12 cellular contexts compared by ENCODE assay signal in genomic region chrX:16603822-16604221, GRCh38. TPM values are rescaled to one million over a fixed set of nuclear protein-coding genes. Genes with fewer than 3 reads are reported as not detected.
DNase-seq lines count a peak whose midpoint lies in the region; TF ChIP-seq lines count a peak whose summit lies in the region.
"Had no signal": no experiment of that assay in that cellular context is flagged by ENCODE, and none has a peak within 500 bp of the region (broad histone marks: within the 10 kb centered on the region; RNA-seq: fewer than 3 reads in every experiment).

No MANE protein-coding gene starts in this region.

- peaks cover 39% of the 10 kb centered on the region for H3K4me1 Mint-ChIP-seq in activated naive CD4-positive, alpha-beta T cell treated with anti-CD3 and anti-CD28 coated beads, Interleukin-2, amount 50 U/mL, for 24 hours
- peaks cover 28% of the 10 kb centered on the region for H3K4me1 Mint-ChIP-seq in activated CD4-positive, alpha-beta memory T cell treated with anti-CD3 and anti-CD28 coated beads for 36 hours (ENCODE audit: low read depth)
- peaks cover 3% of the 10 kb centered on the region for H3K4me1 Mint-ChIP-seq in glutamatergic neuron (ENCODE audit: low read depth, unreplicated experiment)

- H3K4me3 ChIP-seq in fibroblast of mammary gland (ENCODE audit: control insufficient read depth, low read depth, low read length), result no peak overlapping the region
- H3K4me3 ChIP-seq in smooth muscle cell, result no peak overlapping the region
- H3K4me3 ChIP-seq: thoracic aorta had no signal

- no peaks in the 10 kb centered on the region for H3K9me3 Mint-ChIP-seq in activated naive CD4-positive, alpha-beta T cell treated with anti-CD3 and anti-CD28 coated beads, Interleukin-2, amount 50 U/mL, for 24 hours
- H3K9me3 Mint-ChIP-seq in activated CD4-positive, alpha-beta memory T cell treated with anti-CD3 and anti-CD28 coated beads for 36 hours, result no peaks in the 10 kb centered on the region
- no peaks in the 10 kb centered on the region for H3K9me3 Mint-ChIP-seq in glutamatergic neuron (ENCODE audit: unreplicated experiment)

- H3K27ac ChIP-seq in smooth muscle cell (ENCODE audit: low read depth), result peak overlapping the region; percentile 47
- H3K27ac ChIP-seq: thoracic aorta had no signal

- no peak for TF ChIP-seq CTCF in fibroblast of mammary gland (conservative IDR thresholded peaks at IDR 0.05; ENCODE audit: control insufficient read depth, insufficient read depth, low read depth, low read length)
- TF ChIP-seq CTCF in smooth muscle cell (IDR thresholded peaks at IDR 0.05; ENCODE audit: borderline replicate concordance, insufficient read depth, poor library complexity, severe bottlenecking), result no peak
- no peak for TF ChIP-seq CTCF in glutamatergic neuron (IDR thresholded peaks at IDR 0.05; ENCODE audit: partially characterized antibody, unreplicated experiment)

- no peaks in the 10 kb centered on the region for H4K20me1 ChIP-seq in smooth muscle cell (ENCODE audit: low read depth)

- 92% methylated on average over 4 of the region's 4 CpGs for WGBS in smooth muscle cell (ENCODE audit: low lambda C conversion rate)

- DNase-seq in activated naive CD4-positive, alpha-beta T cell treated with Interleukin-2 at 50 U/mL for 16 hours, result no peak
- peak; percentile 9 for DNase-seq in activated CD4-positive, alpha-beta memory T cell treated with anti-CD3 and anti-CD28 coated beads for 36 hours
- DNase-seq in fibroblast of mammary gland (ENCODE audit: low read depth) (peak; percentile 17), smooth muscle cell (lab: John Stamatoyannopoulos, UW; ENCODE audit: unreplicated experiment) (no peak), glutamatergic neuron (no peak), AG20443 (ENCODE audit: low spot score) (no peak), posterior cingulate gyrus (no peak)
- DNase-seq: activated CD4-positive, alpha-beta T cell treated with anti-CD3 and anti-CD28 coated beads for 4 hours; AML-193 had no signal

- H3K27me3 Mint-ChIP-seq in activated naive CD4-positive, alpha-beta T cell treated with anti-CD3 and anti-CD28 coated beads, Interleukin-2, amount 50 U/mL, for 24 hours, result no peaks in the 10 kb centered on the region
- no peaks in the 10 kb centered on the region for H3K27me3 Mint-ChIP-seq in activated CD4-positive, alpha-beta memory T cell treated with anti-CD3 and anti-CD28 coated beads for 36 hours
- no peaks in the 10 kb centered on the region for H3K27me3 Mint-ChIP-seq in glutamatergic neuron (ENCODE audit: unreplicated experiment)

- CTCF ChIA-PET in activated CD4-positive, alpha-beta memory T cell treated with anti-CD3 and anti-CD28 coated beads for 36 hours (lab: Charles Lee), result no interaction called here

- no peak overlapping the region for H3K9ac ChIP-seq in smooth muscle cell (ENCODE audit: low read depth)

- H3K36me3 Mint-ChIP-seq in activated naive CD4-positive, alpha-beta T cell treated with anti-CD3 and anti-CD28 coated beads, Interleukin-2, amount 50 U/mL, for 24 hours, result no peaks in the 10 kb centered on the region
- no peaks in the 10 kb centered on the region for H3K36me3 Mint-ChIP-seq in activated CD4-positive, alpha-beta memory T cell treated with anti-CD3 and anti-CD28 coated beads for 36 hours
- H3K36me3 Mint-ChIP-seq in glutamatergic neuron (ENCODE audit: unreplicated experiment), result no peaks in the 10 kb centered on the region

- H3K36me3 ChIP-seq in smooth muscle cell (ENCODE audit: low read depth), result no peaks in the 10 kb centered on the region
- H3K36me3 ChIP-seq: thoracic aorta had no signal

- no peaks in the 10 kb centered on the region for H3K79me2 ChIP-seq in smooth muscle cell (ENCODE audit: low read depth)

- H3K4me1 ChIP-seq in smooth muscle cell (ENCODE audit: low read depth), result peaks cover 4% of the 10 kb centered on the region

- peak overlapping the region; percentile 93 for H3K27ac Mint-ChIP-seq in activated naive CD4-positive, alpha-beta T cell treated with anti-CD3 and anti-CD28 coated beads, Interleukin-2, amount 50 U/mL, for 24 hours
- H3K27ac Mint-ChIP-seq in activated CD4-positive, alpha-beta memory T cell treated with anti-CD3 and anti-CD28 coated beads for 36 hours, result peak overlapping the region; percentile 84
- H3K27ac Mint-ChIP-seq in glutamatergic neuron (ENCODE audit: unreplicated experiment), result no peak overlapping the region

- H3K4me2 ChIP-seq in smooth muscle cell, result peak overlapping the region; percentile 44

- POLR2A ChIA-PET in activated CD4-positive, alpha-beta memory T cell treated with anti-CD3 and anti-CD28 coated beads for 36 hours (lab: Charles Lee), result no interaction called here

- no peaks in the 10 kb centered on the region for H3K27me3 ChIP-seq in smooth muscle cell (ENCODE audit: low read depth)

- peak overlapping the region; percentile 77 for H3K4me3 Mint-ChIP-seq in activated naive CD4-positive, alpha-beta T cell treated with anti-CD3 and anti-CD28 coated beads, Interleukin-2, amount 50 U/mL, for 24 hours
- peak overlapping the region; percentile 10 for H3K4me3 Mint-ChIP-seq in activated CD4-positive, alpha-beta memory T cell treated with anti-CD3 and anti-CD28 coated beads for 36 hours
- H3K4me3 Mint-ChIP-seq in glutamatergic neuron (ENCODE audit: unreplicated experiment), result no peak overlapping the region

- no peak overlapping the region for H2AFZ ChIP-seq in smooth muscle cell (ENCODE audit: low read depth)

- H3F3A ChIP-seq in smooth muscle cell (ENCODE audit: low read depth), result no peaks in the 10 kb centered on the region

- intact Hi-C loops in activated CD4-positive, alpha-beta memory T cell treated with anti-CD3 and anti-CD28 coated beads for 36 hours (cut with micrococcal nuclease), result loop anchor here (2.0 to 10.0 kb wide), 3 partner anchors 79 to 221 kb away; no protein-coding TSS in a partner anchor
- intact Hi-C loops in posterior cingulate gyrus (cut with DNase I), result no loop called here

- no peaks in the 10 kb centered on the region for H3K9me3 ChIP-seq in smooth muscle cell (replicated peaks; ENCODE audit: low read depth)
- H3K9me3 ChIP-seq: thoracic aorta had no signal

RNA-seq across cellular contexts. Expression of gene S100G, which starts 46.1 kb away (rescaled TPM):
- total RNA-seq in activated CD4-positive, alpha-beta memory T cell treated with anti-CD3 and anti-CD28 coated beads for 36 hours, result not detected
- total RNA-seq in smooth muscle cell, result not detected in 2 replicates
- polyA plus RNA-seq in smooth muscle cell, result not detected in 2 replicates
- not detected for total RNA-seq in glutamatergic neuron (ENCODE audit: unreplicated experiment)
- total RNA-seq: pulmonary artery endothelial cell, thoracic aorta had no signal

Comparison
In these comparisons a context has a peak if more than half of its experiments do, and no peak if none do; other contexts are left out.
1. DNase-seq: peak in activated CD4-positive, alpha-beta memory T cell treated with anti-CD3 and anti-CD28 coated beads for 36 hours (single experiment) and fibroblast of mammary gland (single experiment); none in activated naive CD4-positive, alpha-beta T cell treated with Interleukin-2 at 50 U/mL for 16 hours (single experiment), smooth muscle cell (single experiment), glutamatergic neuron (single experiment), AG20443 (single experiment) and posterior cingulate gyrus (0 of 10).